Comparison of ENCODE assay signal across 1 cellular context in the genomic region with DNA sequence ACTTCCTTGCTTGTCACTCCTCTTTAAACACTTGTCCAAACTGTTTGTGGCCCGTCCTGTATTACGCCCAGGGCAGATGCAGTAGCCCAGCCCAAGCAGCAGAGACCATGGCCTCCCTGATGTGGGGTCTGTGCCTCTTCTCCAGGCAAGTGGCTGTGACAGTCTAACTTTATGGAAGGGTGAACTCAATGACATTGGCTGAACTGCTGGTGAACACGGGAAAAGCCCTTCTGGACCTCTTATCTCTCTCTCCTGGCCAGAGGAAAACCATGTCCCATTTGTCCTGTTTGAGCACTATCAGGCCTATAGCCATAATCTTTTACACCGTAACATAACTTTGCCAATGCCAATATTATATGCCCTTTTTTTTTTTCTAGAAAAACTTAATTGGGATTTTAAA.
TF ChIP-seq lines count a peak whose summit lies in the region.

No MANE protein-coding gene starts in this region.

TF ChIP-seq in IMR-90, 13 proteins besides CTCF, POLR2A, EP300 and RAD21 (continued from another document):
- TF ChIP-seq, protein P1, sequence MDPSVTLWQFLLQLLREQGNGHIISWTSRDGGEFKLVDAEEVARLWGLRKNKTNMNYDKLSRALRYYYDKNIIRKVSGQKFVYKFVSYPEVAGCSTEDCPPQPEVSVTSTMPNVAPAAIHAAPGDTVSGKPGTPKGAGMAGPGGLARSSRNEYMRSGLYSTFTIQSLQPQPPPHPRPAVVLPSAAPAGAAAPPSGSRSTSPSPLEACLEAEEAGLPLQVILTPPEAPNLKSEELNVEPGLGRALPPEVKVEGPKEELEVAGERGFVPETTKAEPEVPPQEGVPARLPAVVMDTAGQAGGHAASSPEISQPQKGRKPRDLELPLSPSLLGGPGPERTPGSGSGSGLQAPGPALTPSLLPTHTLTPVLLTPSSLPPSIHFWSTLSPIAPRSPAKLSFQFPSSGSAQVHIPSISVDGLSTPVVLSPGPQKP (IDR thresholded peaks at IDR 0.05; ENCODE audit: borderline replicate concordance, low read depth, low read length) = no peak
- TF ChIP-seq MAZ (IDR thresholded peaks at IDR 0.05; ENCODE audit: borderline replicate concordance, low read depth, low read length) (no peak), BHLHE40 (IDR thresholded peaks at IDR 0.05; ENCODE audit: low read depth, low read length) (no peak), CEBPB (IDR thresholded peaks at IDR 0.05; ENCODE audit: low read depth, low read length) (no peak), NFE2L2 (IDR thresholded peaks at IDR 0.05; ENCODE audit: low read depth, low read length) (no peak), MAFK (IDR thresholded peaks at IDR 0.05; ENCODE audit: low read depth, low read length) (no peak), CHD1 (IDR thresholded peaks at IDR 0.05; ENCODE audit: low read depth, low read length) (no peak), USF2 (IDR thresholded peaks at IDR 0.05; ENCODE audit: low read depth, low read length) (no peak), SMC3 (IDR thresholded peaks at IDR 0.05; ENCODE audit: low read depth, low read length) (no peak), RCOR1 (IDR thresholded peaks at IDR 0.05; ENCODE audit: insufficient replicate concordance, low read length) (no peak), RFX5 (IDR thresholded peaks at IDR 0.05; ENCODE audit: low read depth, low read length) (no peak), MXI1 (IDR thresholded peaks at IDR 0.05; ENCODE audit: borderline replicate concordance, low read depth, low read length) (no peak)
